In the genomic region with DNA sequence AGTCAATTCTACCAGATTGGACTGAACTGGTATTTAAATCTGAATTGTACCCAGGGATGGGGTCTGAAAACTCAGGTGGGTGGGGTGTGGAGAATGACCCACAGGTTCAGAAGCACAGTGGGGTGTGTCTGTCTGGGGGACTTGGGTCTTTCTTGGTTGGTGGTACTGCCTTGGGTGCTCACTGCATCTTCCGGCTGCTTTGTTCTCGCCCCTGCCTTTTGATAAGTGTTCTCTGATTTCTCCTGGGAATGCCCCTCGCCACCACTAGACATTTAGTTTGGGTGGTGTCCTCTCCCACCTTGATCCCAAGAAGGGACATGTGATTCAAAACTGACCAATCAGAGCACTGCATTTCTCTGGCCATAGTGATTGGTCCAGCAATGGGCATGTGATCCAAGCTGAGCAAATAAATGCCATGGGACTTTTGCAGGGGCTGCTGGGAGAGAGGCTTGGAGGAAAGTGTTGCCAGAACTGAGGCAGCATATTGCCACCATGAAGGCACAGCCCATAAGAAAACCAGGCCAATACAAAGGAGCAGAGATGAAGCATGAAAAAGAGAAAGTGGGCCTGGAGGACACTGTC, we compare ENCODE assay signal across 3 cellular contexts.
TF ChIP-seq lines count a peak whose summit lies in the region.

No MANE protein-coding gene starts in this region.

TF ChIP-seq in A549, 52 proteins besides CTCF, POLR2A, EP300 and RAD21:
- TF ChIP-seq, protein P1, sequence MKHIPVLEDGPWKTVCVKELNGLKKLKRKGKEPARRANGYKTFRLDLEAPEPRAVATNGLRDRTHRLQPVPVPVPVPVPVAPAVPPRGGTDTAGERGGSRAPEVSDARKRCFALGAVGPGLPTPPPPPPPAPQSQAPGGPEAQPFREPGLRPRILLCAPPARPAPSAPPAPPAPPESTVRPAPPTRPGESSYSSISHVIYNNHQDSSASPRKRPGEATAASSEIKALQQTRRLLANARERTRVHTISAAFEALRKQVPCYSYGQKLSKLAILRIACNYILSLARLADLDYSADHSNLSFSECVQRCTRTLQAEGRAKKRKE (CRISPR knock-in tag; IDR thresholded peaks at IDR 0.05; ENCODE audit: low read depth), result no peak
- TF ChIP-seq KDM1A (IDR thresholded peaks at IDR 0.05; ENCODE audit: low read depth) (no peak), CEBPB (IDR thresholded peaks at IDR 0.05) (no peak), RNF2 (IDR thresholded peaks at IDR 0.05; ENCODE audit: borderline replicate concordance, low read depth) (no peak), JUNB (IDR thresholded peaks at IDR 0.05) (no peak)
- TF ChIP-seq, protein P2, sequence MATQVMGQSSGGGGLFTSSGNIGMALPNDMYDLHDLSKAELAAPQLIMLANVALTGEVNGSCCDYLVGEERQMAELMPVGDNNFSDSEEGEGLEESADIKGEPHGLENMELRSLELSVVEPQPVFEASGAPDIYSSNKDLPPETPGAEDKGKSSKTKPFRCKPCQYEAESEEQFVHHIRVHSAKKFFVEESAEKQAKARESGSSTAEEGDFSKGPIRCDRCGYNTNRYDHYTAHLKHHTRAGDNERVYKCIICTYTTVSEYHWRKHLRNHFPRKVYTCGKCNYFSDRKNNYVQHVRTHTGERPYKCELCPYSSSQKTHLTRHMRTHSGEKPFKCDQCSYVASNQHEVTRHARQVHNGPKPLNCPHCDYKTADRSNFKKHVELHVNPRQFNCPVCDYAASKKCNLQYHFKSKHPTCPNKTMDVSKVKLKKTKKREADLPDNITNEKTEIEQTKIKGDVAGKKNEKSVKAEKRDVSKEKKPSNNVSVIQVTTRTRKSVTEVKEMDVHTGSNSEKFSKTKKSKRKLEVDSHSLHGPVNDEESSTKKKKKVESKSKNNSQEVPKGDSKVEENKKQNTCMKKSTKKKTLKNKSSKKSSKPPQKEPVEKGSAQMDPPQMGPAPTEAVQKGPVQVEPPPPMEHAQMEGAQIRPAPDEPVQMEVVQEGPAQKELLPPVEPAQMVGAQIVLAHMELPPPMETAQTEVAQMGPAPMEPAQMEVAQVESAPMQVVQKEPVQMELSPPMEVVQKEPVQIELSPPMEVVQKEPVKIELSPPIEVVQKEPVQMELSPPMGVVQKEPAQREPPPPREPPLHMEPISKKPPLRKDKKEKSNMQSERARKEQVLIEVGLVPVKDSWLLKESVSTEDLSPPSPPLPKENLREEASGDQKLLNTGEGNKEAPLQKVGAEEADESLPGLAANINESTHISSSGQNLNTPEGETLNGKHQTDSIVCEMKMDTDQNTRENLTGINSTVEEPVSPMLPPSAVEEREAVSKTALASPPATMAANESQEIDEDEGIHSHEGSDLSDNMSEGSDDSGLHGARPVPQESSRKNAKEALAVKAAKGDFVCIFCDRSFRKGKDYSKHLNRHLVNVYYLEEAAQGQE (IDR thresholded peaks at IDR 0.05), result no peak
- TF ChIP-seq, protein P3, sequence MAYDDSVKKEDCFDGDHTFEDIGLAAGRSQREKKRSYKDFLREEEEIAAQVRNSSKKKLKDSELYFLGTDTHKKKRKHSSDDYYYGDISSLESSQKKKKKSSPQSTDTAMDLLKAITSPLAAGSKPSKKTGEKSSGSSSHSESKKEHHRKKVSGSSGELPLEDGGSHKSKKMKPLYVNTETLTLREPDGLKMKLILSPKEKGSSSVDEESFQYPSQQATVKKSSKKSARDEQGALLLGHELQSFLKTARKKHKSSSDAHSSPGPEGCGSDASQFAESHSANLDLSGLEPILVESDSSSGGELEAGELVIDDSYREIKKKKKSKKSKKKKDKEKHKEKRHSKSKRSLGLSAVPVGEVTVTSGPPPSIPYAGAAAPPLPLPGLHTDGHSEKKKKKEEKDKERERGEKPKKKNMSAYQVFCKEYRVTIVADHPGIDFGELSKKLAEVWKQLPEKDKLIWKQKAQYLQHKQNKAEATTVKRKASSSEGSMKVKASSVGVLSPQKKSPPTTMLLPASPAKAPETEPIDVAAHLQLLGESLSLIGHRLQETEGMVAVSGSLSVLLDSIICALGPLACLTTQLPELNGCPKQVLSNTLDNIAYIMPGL (CRISPR knock-in tag; IDR thresholded peaks at IDR 0.05; ENCODE audit: borderline replicate concordance), result no peak
- TF ChIP-seq, protein P4, sequence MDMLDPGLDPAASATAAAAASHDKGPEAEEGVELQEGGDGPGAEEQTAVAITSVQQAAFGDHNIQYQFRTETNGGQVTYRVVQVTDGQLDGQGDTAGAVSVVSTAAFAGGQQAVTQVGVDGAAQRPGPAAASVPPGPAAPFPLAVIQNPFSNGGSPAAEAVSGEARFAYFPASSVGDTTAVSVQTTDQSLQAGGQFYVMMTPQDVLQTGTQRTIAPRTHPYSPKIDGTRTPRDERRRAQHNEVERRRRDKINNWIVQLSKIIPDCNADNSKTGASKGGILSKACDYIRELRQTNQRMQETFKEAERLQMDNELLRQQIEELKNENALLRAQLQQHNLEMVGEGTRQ (IDR thresholded peaks at IDR 0.05), result peak; percentile 54

TF ChIP-seq in K562, 482 proteins besides CTCF, POLR2A, EP300 and RAD21 (continued from another document and continues in another):
- TF ChIP-seq, protein P4 (CRISPR knock-in tag; IDR thresholded peaks at IDR 0.05), result peak; percentile 88
- TF ChIP-seq, protein P5, sequence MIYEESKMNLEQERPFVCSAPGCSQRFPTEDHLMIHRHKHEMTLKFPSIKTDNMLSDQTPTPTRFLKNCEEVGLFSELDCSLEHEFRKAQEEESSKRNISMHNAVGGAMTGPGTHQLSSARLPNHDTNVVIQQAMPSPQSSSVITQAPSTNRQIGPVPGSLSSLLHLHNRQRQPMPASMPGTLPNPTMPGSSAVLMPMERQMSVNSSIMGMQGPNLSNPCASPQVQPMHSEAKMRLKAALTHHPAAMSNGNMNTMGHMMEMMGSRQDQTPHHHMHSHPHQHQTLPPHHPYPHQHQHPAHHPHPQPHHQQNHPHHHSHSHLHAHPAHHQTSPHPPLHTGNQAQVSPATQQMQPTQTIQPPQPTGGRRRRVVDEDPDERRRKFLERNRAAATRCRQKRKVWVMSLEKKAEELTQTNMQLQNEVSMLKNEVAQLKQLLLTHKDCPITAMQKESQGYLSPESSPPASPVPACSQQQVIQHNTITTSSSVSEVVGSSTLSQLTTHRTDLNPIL (CRISPR knock-in tag; IDR thresholded peaks at IDR 0.05), result no peak
- TF ChIP-seq ZNF717 (CRISPR knock-in tag; IDR thresholded peaks at IDR 0.05) (no peak), ZNF212 (CRISPR knock-in tag; IDR thresholded peaks at IDR 0.05) (no peak), CXXC5 (CRISPR knock-in tag; IDR thresholded peaks at IDR 0.05) (no peak), RBM25 (IDR thresholded peaks at IDR 0.05; ENCODE audit: low read depth, low read length, severe bottlenecking) (peak; percentile 45), NR3C1 (CRISPR knock-in tag; IDR thresholded peaks at IDR 0.05) (no peak), ATF7 (IDR thresholded peaks at IDR 0.05) (no peak), NFYB (IDR thresholded peaks at IDR 0.05; ENCODE audit: extremely low read depth, insufficient read length) (peak; percentile 57), POLR2H (tag; IDR thresholded peaks at IDR 0.05; ENCODE audit: low read depth) (no peak), ELF2 (CRISPR knock-in tag; IDR thresholded peaks at IDR 0.05) (no peak), SMARCA4 (IDR thresholded peaks at IDR 0.05) (no peak)
- TF ChIP-seq, protein P6, sequence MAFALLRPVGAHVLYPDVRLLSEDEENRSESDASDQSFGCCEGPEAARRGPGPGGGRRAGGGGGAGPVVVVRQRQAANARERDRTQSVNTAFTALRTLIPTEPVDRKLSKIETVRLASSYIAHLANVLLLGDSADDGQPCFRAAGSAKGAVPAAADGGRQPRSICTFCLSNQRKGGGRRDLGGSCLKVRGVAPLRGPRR (CRISPR knock-in tag; IDR thresholded peaks at IDR 0.05), result no peak
- TF ChIP-seq, protein P7, sequence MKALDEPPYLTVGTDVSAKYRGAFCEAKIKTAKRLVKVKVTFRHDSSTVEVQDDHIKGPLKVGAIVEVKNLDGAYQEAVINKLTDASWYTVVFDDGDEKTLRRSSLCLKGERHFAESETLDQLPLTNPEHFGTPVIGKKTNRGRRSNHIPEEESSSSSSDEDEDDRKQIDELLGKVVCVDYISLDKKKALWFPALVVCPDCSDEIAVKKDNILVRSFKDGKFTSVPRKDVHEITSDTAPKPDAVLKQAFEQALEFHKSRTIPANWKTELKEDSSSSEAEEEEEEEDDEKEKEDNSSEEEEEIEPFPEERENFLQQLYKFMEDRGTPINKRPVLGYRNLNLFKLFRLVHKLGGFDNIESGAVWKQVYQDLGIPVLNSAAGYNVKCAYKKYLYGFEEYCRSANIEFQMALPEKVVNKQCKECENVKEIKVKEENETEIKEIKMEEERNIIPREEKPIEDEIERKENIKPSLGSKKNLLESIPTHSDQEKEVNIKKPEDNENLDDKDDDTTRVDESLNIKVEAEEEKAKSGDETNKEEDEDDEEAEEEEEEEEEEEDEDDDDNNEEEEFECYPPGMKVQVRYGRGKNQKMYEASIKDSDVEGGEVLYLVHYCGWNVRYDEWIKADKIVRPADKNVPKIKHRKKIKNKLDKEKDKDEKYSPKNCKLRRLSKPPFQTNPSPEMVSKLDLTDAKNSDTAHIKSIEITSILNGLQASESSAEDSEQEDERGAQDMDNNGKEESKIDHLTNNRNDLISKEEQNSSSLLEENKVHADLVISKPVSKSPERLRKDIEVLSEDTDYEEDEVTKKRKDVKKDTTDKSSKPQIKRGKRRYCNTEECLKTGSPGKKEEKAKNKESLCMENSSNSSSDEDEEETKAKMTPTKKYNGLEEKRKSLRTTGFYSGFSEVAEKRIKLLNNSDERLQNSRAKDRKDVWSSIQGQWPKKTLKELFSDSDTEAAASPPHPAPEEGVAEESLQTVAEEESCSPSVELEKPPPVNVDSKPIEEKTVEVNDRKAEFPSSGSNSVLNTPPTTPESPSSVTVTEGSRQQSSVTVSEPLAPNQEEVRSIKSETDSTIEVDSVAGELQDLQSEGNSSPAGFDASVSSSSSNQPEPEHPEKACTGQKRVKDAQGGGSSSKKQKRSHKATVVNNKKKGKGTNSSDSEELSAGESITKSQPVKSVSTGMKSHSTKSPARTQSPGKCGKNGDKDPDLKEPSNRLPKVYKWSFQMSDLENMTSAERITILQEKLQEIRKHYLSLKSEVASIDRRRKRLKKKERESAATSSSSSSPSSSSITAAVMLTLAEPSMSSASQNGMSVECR (CRISPR knock-in tag; IDR thresholded peaks at IDR 0.05), result no peak

TF ChIP-seq in SK-N-SH, 30 proteins besides CTCF, POLR2A, EP300 and RAD21 (continued from another document):
- no peak for TF ChIP-seq ELF1 (IDR thresholded peaks at IDR 0.05)
- TF ChIP-seq, protein P4 (IDR thresholded peaks at IDR 0.05; ENCODE audit: borderline replicate concordance, low read depth, low read length), result no peak
- TF ChIP-seq NRF1 (IDR thresholded peaks at IDR 0.05; ENCODE audit: low read depth, low read length), result no peak
- no peak for TF ChIP-seq GATA2 (CRISPR knock-in tag; IDR thresholded peaks at IDR 0.05)
- no peak for TF ChIP-seq MXI1 (IDR thresholded peaks at IDR 0.05; ENCODE audit: low read depth, low read length)
- no peak for TF ChIP-seq YY1 (IDR thresholded peaks at IDR 0.05; ENCODE audit: low read depth)
